Comparison of ENCODE assay signal across 8 cellular contexts in genomic region chr7:73557397-73558257, GRCh38. TPM values are rescaled to one million over a fixed set of nuclear protein-coding genes. Genes with fewer than 3 reads are reported as not detected.
A peak's percentile ranks its signal among the peaks of the same experiment; 100 is the strongest.
DNase-seq lines count a peak whose midpoint lies in the region; ATAC-seq and TF ChIP-seq lines count a peak whose summit lies in the region.

Gene BCL7B, minus strand, starts transcription at chr7:73557690. Its CDS starts 112 bp downstream, at chr7:73557578.

- peak within 1 kb of the TSS; percentile 99 for H3K27ac Mint-ChIP-seq in CD8-positive, alpha-beta T cell
- H3K27ac Mint-ChIP-seq in naive B cell = peak within 1 kb of the TSS; percentile 93 to 99 (median 98)
- H3K27ac Mint-ChIP-seq in stimulated activated effector memory CD8-positive, alpha-beta T cell treated with anti-CD3 and anti-CD28 coated beads, Interleukin-12 subunit alpha, Interleukin-12 subunit beta, amount 100 ng/mL, for 72 hours = peak within 1 kb of the TSS; percentile 95

- H3K27me3 Mint-ChIP-seq in CD8-positive, alpha-beta T cell (ENCODE audit: low read depth) = no peaks in the 10 kb centered on the region
- H3K27me3 Mint-ChIP-seq in naive B cell = peaks cover 0 to 4% (median 0%) of the 10 kb centered on the region in 3 donors

- H3K4me3 ChIP-seq in CD8-positive, alpha-beta T cell (ENCODE audit: low read depth, low read length) = peak within 1 kb of the TSS; percentile 84

- H3K27ac ChIP-seq in CD8-positive, alpha-beta T cell (ENCODE audit: low read depth, low read length) = peak within 1 kb of the TSS; percentile 98

- H3K4me3 Mint-ChIP-seq in CD8-positive, alpha-beta T cell = peak within 1 kb of the TSS; percentile 95
- peak within 1 kb of the TSS; percentile 84 to 95 (median 92) for H3K4me3 Mint-ChIP-seq in naive B cell
- H3K4me3 Mint-ChIP-seq in stimulated activated effector memory CD8-positive, alpha-beta T cell treated with anti-CD3 and anti-CD28 coated beads, Interleukin-12 subunit alpha, Interleukin-12 subunit beta, amount 100 ng/mL, for 72 hours = peak within 1 kb of the TSS; percentile 91

- peaks cover 29% of the 10 kb centered on the region for H3K36me3 Mint-ChIP-seq in CD8-positive, alpha-beta T cell
- no peaks in the 10 kb centered on the region for H3K36me3 Mint-ChIP-seq in naive B cell
- H3K36me3 Mint-ChIP-seq in stimulated activated effector memory CD8-positive, alpha-beta T cell treated with anti-CD3 and anti-CD28 coated beads, Interleukin-12 subunit alpha, Interleukin-12 subunit beta, amount 100 ng/mL, for 72 hours = peaks cover 57% of the 10 kb centered on the region

- no peaks in the 10 kb centered on the region for H3K9me3 ChIP-seq in CD8-positive, alpha-beta T cell (ENCODE audit: low read length)

- H3K27me3 ChIP-seq in CD8-positive, alpha-beta T cell (ENCODE audit: insufficient read depth, low read length) = no peaks in the 10 kb centered on the region

- peaks cover 23% of the 10 kb centered on the region for H3K4me1 ChIP-seq in CD8-positive, alpha-beta T cell (ENCODE audit: insufficient read depth, low read length)

- no peaks in the 10 kb centered on the region for H3K9me3 Mint-ChIP-seq in CD8-positive, alpha-beta T cell
- no peaks in the 10 kb centered on the region for H3K9me3 Mint-ChIP-seq in naive B cell
- H3K9me3 Mint-ChIP-seq in stimulated activated effector memory CD8-positive, alpha-beta T cell treated with anti-CD3 and anti-CD28 coated beads, Interleukin-12 subunit alpha, Interleukin-12 subunit beta, amount 100 ng/mL, for 72 hours = no peaks in the 10 kb centered on the region

- H3K36me3 ChIP-seq in CD8-positive, alpha-beta T cell (ENCODE audit: insufficient read depth, low read length) = peaks cover 12% of the 10 kb centered on the region

- peak; percentile 56 to 88 (median 73) for DNase-seq in CD8-positive, alpha-beta T cell
- DNase-seq in activated T-helper 1 cell treated with Interleukin-2 at 50 U/mL for 16 hours (ENCODE audit: low read depth) = peak; percentile 74
- peak; percentile 59 for DNase-seq in fibroblast of gingiva (ENCODE audit: low read depth)
- DNase-seq in naive B cell = peak; percentile 83
- DNase-seq in stimulated activated effector memory CD8-positive, alpha-beta T cell treated with anti-CD3 and anti-CD28 coated beads, Interleukin-12 subunit alpha, Interleukin-12 subunit beta, amount 100 ng/mL, for 72 hours (ENCODE audit: low spot score in 2 of 2) = peak; percentile 81 to 91

- peaks cover 34% of the 10 kb centered on the region for H3K4me1 Mint-ChIP-seq in CD8-positive, alpha-beta T cell (ENCODE audit: low read depth)
- H3K4me1 Mint-ChIP-seq in naive B cell = peaks cover 18 to 33% (median 31%) of the 10 kb centered on the region in 3 donors
- H3K4me1 Mint-ChIP-seq in stimulated activated effector memory CD8-positive, alpha-beta T cell treated with anti-CD3 and anti-CD28 coated beads, Interleukin-12 subunit alpha, Interleukin-12 subunit beta, amount 100 ng/mL, for 72 hours = peaks cover 47% of the 10 kb centered on the region

- peak; percentile 64 for ATAC-seq in CD8-positive, alpha-beta T cell
- ATAC-seq in GM19372 (IDR thresholded peaks at IDR 0.05; ENCODE audit: low read depth, unreplicated experiment) (peak; percentile 53), HG03558 (IDR thresholded peaks at IDR 0.05; ENCODE audit: extremely low read depth, unreplicated experiment) (peak; percentile 21), naive B cell (ENCODE audit: low read depth in 2 of 2) (peak; percentile 59 to 65)
- peak; percentile 74 for ATAC-seq in stimulated activated effector memory CD8-positive, alpha-beta T cell treated with anti-CD3 and anti-CD28 coated beads, Interleukin-12 subunit alpha, Interleukin-12 subunit beta, amount 100 ng/mL, for 72 hours

- POLR2A ChIA-PET in CD8-positive, alpha-beta T cell (lab: Charles Lee) = interaction anchor here (0.7 to 3.7 kb wide), 6 partner anchors 8 to 39 kb away, joined by 3 to 50 read pairs (median 5); partner anchors contain the start of genes BAZ1B and TBL2

- intact Hi-C loops in CD8-positive, alpha-beta T cell (cut with DNase I, micrococcal nuclease) = loop anchor here (1.0 to 5.0 kb wide), 9 partner anchors 21 to 1100 kb away; partner anchors contain the start of genes BAZ1B (in 2 of the 2), BUD23 (in 2 of the 2), DNAJC30 (in 2 of the 2) and TBL2 (in 2 of the 2)

- no peak for TF ChIP-seq CTCF in CD8-positive, alpha-beta T cell (IDR thresholded peaks at IDR 0.05)

- CTCF ChIA-PET in CD8-positive, alpha-beta T cell (lab: Charles Lee) = interaction anchor here (0.6 to 2.0 kb wide), 3 partner anchors 10 to 22 kb away, joined by 3 to 5 read pairs (median 3); partner anchors contain the start of gene TBL2

TF ChIP-seq in PFSK-1, 5 proteins besides CTCF, POLR2A, EP300 and RAD21:
- TF ChIP-seq REST (IDR thresholded peaks at IDR 0.05; ENCODE audit: insufficient read depth in 1 of 2, low read depth in 2 of 2, low read length in 2 of 2) = no peak
- TF ChIP-seq POLR2AphosphoS5 (IDR thresholded peaks at IDR 0.05; ENCODE audit: low read depth, low read length) = peak; percentile 70

RNA-seq across cellular contexts. Expression of gene BCL7B, which starts in this region (rescaled TPM):
- 100 to 1,000 TPM; 153 to 154 TPM for total RNA-seq in CD8-positive, alpha-beta T cell
- polyA plus RNA-seq in PFSK-1 (2012; ENCODE audit: insufficient read length, low read depth) = 72.3 TPM
- polyA plus RNA-seq in naive B cell (ENCODE audit: low read depth in 6 of 6) = 100 to 1,000 TPM in 1 of 6 donors, 10 to 100 TPM in 5; 83.3 to 112 (median 88.9) TPM

Comparison
In these comparisons a context has a peak if more than half of its experiments do, and no peak if none do; other contexts are left out.
1. Peak in every context shown above with its lines: DNase-seq, ATAC-seq, H3K4me3 ChIP-seq and H3K27ac ChIP-seq.
2. ATAC-seq: peak in every context shown above with its lines; median percentile 74 in stimulated activated effector memory CD8-positive, alpha-beta T cell treated with anti-CD3 and anti-CD28 coated beads, Interleukin-12 subunit alpha, Interleukin-12 subunit beta, amount 100 ng/mL, for 72 hours; 64 in CD8-positive, alpha-beta T cell; 62 in naive B cell; 53 in GM19372; 21 in HG03558.